In the genomic region with DNA sequence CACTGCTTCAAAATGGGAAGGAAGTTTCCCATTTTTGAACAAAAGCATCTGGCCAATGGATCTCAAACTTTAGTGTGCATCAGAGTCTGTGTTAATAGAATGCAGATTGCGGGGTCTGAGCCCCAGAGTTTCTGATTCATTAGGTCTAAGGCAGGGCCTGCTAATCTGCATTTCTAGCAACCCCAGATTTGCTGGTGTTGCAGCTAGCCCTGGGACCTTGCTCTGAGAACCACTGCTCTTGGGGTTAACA, we compare ENCODE assay signal across 1 cellular context.
TF ChIP-seq lines count a peak whose summit lies in the region.

No MANE protein-coding gene starts in this region.

TF ChIP-seq in GM12878, 131 proteins besides CTCF, POLR2A, EP300 and RAD21 (continued from another document):
- TF ChIP-seq, protein P1, sequence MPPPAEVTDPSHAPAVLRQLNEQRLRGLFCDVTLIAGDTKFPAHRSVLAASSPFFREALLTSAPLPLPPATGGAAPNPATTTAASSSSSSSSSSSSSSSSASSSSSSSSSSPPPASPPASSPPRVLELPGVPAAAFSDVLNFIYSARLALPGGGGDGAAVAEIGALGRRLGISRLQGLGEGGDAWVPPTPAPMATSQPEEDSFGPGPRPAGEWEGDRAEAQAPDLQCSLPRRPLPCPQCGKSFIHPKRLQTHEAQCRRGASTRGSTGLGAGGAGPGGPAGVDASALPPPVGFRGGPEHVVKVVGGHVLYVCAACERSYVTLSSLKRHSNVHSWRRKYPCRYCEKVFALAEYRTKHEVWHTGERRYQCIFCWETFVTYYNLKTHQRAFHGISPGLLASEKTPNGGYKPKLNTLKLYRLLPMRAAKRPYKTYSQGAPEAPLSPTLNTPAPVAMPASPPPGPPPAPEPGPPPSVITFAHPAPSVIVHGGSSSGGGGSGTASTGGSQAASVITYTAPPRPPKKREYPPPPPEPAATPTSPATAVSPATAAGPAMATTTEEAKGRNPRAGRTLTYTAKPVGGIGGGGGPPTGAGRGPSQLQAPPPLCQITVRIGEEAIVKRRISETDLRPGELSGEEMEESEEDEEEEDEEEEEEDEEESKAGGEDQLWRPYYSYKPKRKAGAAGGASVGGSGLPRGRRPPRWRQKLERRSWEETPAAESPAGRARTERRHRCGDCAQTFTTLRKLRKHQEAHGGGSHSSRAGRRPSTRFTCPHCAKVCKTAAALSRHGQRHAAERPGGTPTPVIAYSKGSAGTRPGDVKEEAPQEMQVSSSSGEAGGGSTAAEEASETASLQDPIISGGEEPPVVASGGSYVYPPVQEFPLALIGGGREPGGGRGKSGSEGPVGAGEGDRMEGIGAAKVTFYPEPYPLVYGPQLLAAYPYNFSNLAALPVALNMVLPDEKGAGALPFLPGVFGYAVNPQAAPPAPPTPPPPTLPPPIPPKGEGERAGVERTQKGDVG (CRISPR knock-in tag; IDR thresholded peaks at IDR 0.05), result no peak
- no peak for TF ChIP-seq USF2 (IDR thresholded peaks at IDR 0.05; ENCODE audit: borderline replicate concordance, low read depth, low read length)
- 0 out of 2 replicates have a peak, but pooled peaks have one; percentile 3 for TF ChIP-seq SIN3A (IDR thresholded peaks at IDR 0.05; ENCODE audit: low read depth, low read length)
